8 cellular contexts compared by ENCODE assay signal in genomic region chr3:197256836-197257444, GRCh38. TPM values are rescaled to one million over a fixed set of nuclear protein-coding genes. Genes with fewer than 3 reads are reported as not detected.
DNase-seq lines count a peak whose midpoint lies in the region; ATAC-seq and TF ChIP-seq lines count a peak whose summit lies in the region.

No MANE protein-coding gene starts in this region.

- H3K27ac ChIP-seq in H9 (ENCODE audit: insufficient read length, low read depth, low read length): no peak overlapping the region
- H3K27ac ChIP-seq in OCI-LY1 (ENCODE audit: low read depth, low read length, poor library complexity, severe bottlenecking): peak overlapping the region; percentile 3
- no peak overlapping the region for H3K27ac ChIP-seq in brain microvascular endothelial cell
- H3K27ac ChIP-seq in lower lobe of right lung: no peak overlapping the region
- H3K27ac ChIP-seq in vagina: no peak overlapping the region

- no peak overlapping the region for H3K18ac ChIP-seq in H9 (ENCODE audit: insufficient read length, low read depth, low read length)

- no CpG with 5 or more reads among the region's 3 CpGs for WGBS in H9 (ENCODE audit: extremely low coverage, insufficient read length, low lambda C conversion rate)

- no peak overlapping the region for H2BK5ac ChIP-seq in H9 (ENCODE audit: insufficient read length, low read length)

- H4K20me1 ChIP-seq in H9 (ENCODE audit: control insufficient read depth, insufficient read depth, insufficient read length): no peaks in the 10 kb centered on the region
- H4K20me1 ChIP-seq in OCI-LY1 (ENCODE audit: insufficient read depth, low read length): peaks cover 7% of the 10 kb centered on the region; the same call in 1 of the 2 replicates

- TF ChIP-seq CTCF in H9 (conservative IDR thresholded peaks at IDR 0.05) (peak; percentile 84), OCI-LY1 (IDR thresholded peaks at IDR 0.05; ENCODE audit: low read length) (peak; percentile 88), brain microvascular endothelial cell (IDR thresholded peaks at IDR 0.05; ENCODE audit: low read depth, low read length, missing control alignments) (peak; percentile 48), lower lobe of right lung (IDR thresholded peaks at IDR 0.05) (peak; percentile 68), vagina (IDR thresholded peaks at IDR 0.05) (peak; percentile 35 to 65 (median 45))

- no peak overlapping the region for H2BK120ac ChIP-seq in H9 (ENCODE audit: low read depth, low read length, poor library complexity, severe bottlenecking)

- H2BK20ac ChIP-seq in H9 (ENCODE audit: low read depth, low read length, poor library complexity, severe bottlenecking): no peak overlapping the region

- no peaks in the 10 kb centered on the region for H3K27me3 Mint-ChIP-seq in H9 (ENCODE audit: low read depth)

- no peak overlapping the region for H2BK12ac ChIP-seq in H9 (ENCODE audit: insufficient read length, low read depth, low read length)

- in situ Hi-C loops in brain microvascular endothelial cell (cut with HindIII; ENCODE audit: low pct_ligation_motif_present, low sequenced_read_pairs): no loop called here

- no peak overlapping the region for H3K4me3 Mint-ChIP-seq in H9

- no peak overlapping the region for H3K4me2 ChIP-seq in H9 (ENCODE audit: insufficient read depth, insufficient read length, low read length)
- no peak overlapping the region for H3K4me2 ChIP-seq in OCI-LY1 (ENCODE audit: low read length)

- H4K5ac ChIP-seq in H9 (ENCODE audit: insufficient read length, low read depth, low read length): no peak overlapping the region

- H3K79me1 ChIP-seq in H9 (ENCODE audit: insufficient read depth, low read depth, low read length, poor library complexity, severe bottlenecking): peaks cover 11% of the 10 kb centered on the region

- H3K4me3 ChIP-seq in OCI-LY1 (ENCODE audit: low read depth, low read length, poor library complexity, severe bottlenecking) (no peak overlapping the region), brain microvascular endothelial cell (ENCODE audit: low read depth, low read length) (no peak overlapping the region), lower lobe of right lung (no peak overlapping the region), vagina (no peak overlapping the region)

- no peak overlapping the region for H4K8ac ChIP-seq in H9 (replicated peaks; ENCODE audit: insufficient read length, low read depth, low read length)

- H3K9ac ChIP-seq in H9 (ENCODE audit: extremely low read depth, insufficient read length, low read length) (no peak overlapping the region), OCI-LY1 (ENCODE audit: low read length) (no peak overlapping the region)

- H3K79me2 ChIP-seq in H9 (ENCODE audit: insufficient read depth, low read length) (peaks cover 6% of the 10 kb centered on the region; the same call in 1 of the 2 replicates), OCI-LY1 (ENCODE audit: insufficient read depth, low read length) (peaks cover 58% of the 10 kb centered on the region)

- no peaks in the 10 kb centered on the region for H3K9me2 ChIP-seq in OCI-LY1 (ENCODE audit: low read depth, low read length)

- peaks cover 4% of the 10 kb centered on the region; the same call in 1 of the 2 replicates for H3F3A ChIP-seq in OCI-LY1 (ENCODE audit: insufficient read depth, low read length)

- no peaks in the 10 kb centered on the region; the same call in 1 of the 2 replicates for H3K4me1 ChIP-seq in H9 (ENCODE audit: insufficient read depth, low read length)
- peaks cover 46% of the 10 kb centered on the region for H3K4me1 ChIP-seq in OCI-LY1 (ENCODE audit: insufficient read depth, low read length, severe bottlenecking)
- peaks cover 10% of the 10 kb centered on the region for H3K4me1 ChIP-seq in lower lobe of right lung
- H3K4me1 ChIP-seq in vagina: peaks cover 8% of the 10 kb centered on the region

- intact Hi-C loops in lower lobe of right lung (cut with DNase I) (loop anchor here (10.0 kb wide), 1 partner anchor 248 kb away; no protein-coding TSS in a partner anchor), vagina (cut with DNase I) (loop anchor here (5.0 kb wide), 1 partner anchor 255 kb away; no protein-coding TSS in a partner anchor)

- H3K36me3 Mint-ChIP-seq in H9 (ENCODE audit: insufficient read depth in 1 of 3, low read depth in 3 of 3): peaks cover 7 to 15% (median 8%) of the 10 kb centered on the region in 3 experiments; a peak in 6 of 7 replicates

- no peak overlapping the region for H2AK5ac ChIP-seq in H9 (ENCODE audit: insufficient read length, low read length)

- TF ChIP-seq POLR2A in vagina (IDR thresholded peaks at IDR 0.05): no peak

- no peak overlapping the region for H3K4ac ChIP-seq in H9 (ENCODE audit: low read depth, low read length)

- H3K4me1 Mint-ChIP-seq in H9: peaks cover 16 to 17% of the 10 kb centered on the region in 2 experiments

- H3K14ac ChIP-seq in H9 (ENCODE audit: insufficient read depth, low read length): no peak overlapping the region

- H2BK15ac ChIP-seq in H9 (ENCODE audit: low read depth, low read length): no peak overlapping the region

- peak; percentile 27 for DNase-seq in COLO829 (ENCODE audit: low spot score)
- no peak for DNase-seq in H9
- DNase-seq in brain microvascular endothelial cell: peak; percentile 45
- no peak for DNase-seq in lower lobe of right lung
- DNase-seq in vagina (ENCODE audit: extremely low spot score in 2 of 2): no peak
- DNase-seq in ureter (ENCODE audit: low spot score): no peak

- H3K23me2 ChIP-seq in H9 (ENCODE audit: insufficient read length, low read depth, low read length, poor library complexity, severe bottlenecking): no peaks in the 10 kb centered on the region

- ATAC-seq in lower lobe of right lung: no peak
- no peak for ATAC-seq in HG03175 (IDR thresholded peaks at IDR 0.05; ENCODE audit: unreplicated experiment)

- H2AFZ ChIP-seq in H9 (ENCODE audit: low read length): no peak overlapping the region
- no peak overlapping the region for H2AFZ ChIP-seq in OCI-LY1 (ENCODE audit: low read length)

- no peak overlapping the region for H4K91ac ChIP-seq in H9 (ENCODE audit: insufficient read length, low read depth, low read length)

- no peaks in the 10 kb centered on the region for H3K9me3 ChIP-seq in H9 (ENCODE audit: control insufficient read depth, low read depth, low read length)
- H3K9me3 ChIP-seq in OCI-LY1 (ENCODE audit: low read length): no peaks in the 10 kb centered on the region
- no peaks in the 10 kb centered on the region for H3K9me3 ChIP-seq in lower lobe of right lung
- no peaks in the 10 kb centered on the region for H3K9me3 ChIP-seq in vagina

- no peak overlapping the region for H3K23ac ChIP-seq in H9 (ENCODE audit: insufficient read length, low read depth, low read length)

- H3K27me3 ChIP-seq in H9 (ENCODE audit: insufficient read depth, low read length) (no peaks in the 10 kb centered on the region), OCI-LY1 (ENCODE audit: insufficient read depth, low read length) (no peaks in the 10 kb centered on the region), brain microvascular endothelial cell (replicated peaks) (no peaks in the 10 kb centered on the region), lower lobe of right lung (ENCODE audit: low read depth) (no peaks in the 10 kb centered on the region), vagina (no peaks in the 10 kb centered on the region)

- H3K27ac Mint-ChIP-seq in H9: peak overlapping the region in 1 of 3 experiments; percentile 89; a peak in 1 of 7 replicates

- H3K36me3 ChIP-seq in OCI-LY1 (ENCODE audit: insufficient read depth, low read length): peaks cover 14% of the 10 kb centered on the region
- peaks cover 17% of the 10 kb centered on the region for H3K36me3 ChIP-seq in brain microvascular endothelial cell (replicated peaks)
- no peaks in the 10 kb centered on the region for H3K36me3 ChIP-seq in lower lobe of right lung
- H3K36me3 ChIP-seq in vagina: no peaks in the 10 kb centered on the region

- no peak overlapping the region for H3K56ac ChIP-seq in H9 (ENCODE audit: insufficient read length, low read depth, low read length)

- peaks cover 0 to 5% of the 10 kb centered on the region in 2 experiments; a peak in 1 of 5 replicates for H3K9me3 Mint-ChIP-seq in H9

- no peak overlapping the region for H3T11ph ChIP-seq in H9 (ENCODE audit: low read length)

RNA-seq across cellular contexts. Expression of gene DLG1, which starts 41.5 kb away (rescaled TPM):
- total RNA-seq in H9 (2021) (84.1 and 86.2 TPM in 2 replicates), lower lobe of right lung (80.2 TPM), vagina (115 TPM), ureter (148 TPM)

Comparison
In these comparisons a context has a peak if more than half of its experiments do, and no peak if none do; other contexts are left out.
1. DNase-seq: peak in COLO829 (single experiment) and brain microvascular endothelial cell (single experiment); none in H9 (single experiment), lower lobe of right lung (single experiment), vagina (0 of 2) and ureter (single experiment).
2. Peak in every context shown above with its lines, with median percentiles within 50 percentile points of each other: CTCF ChIP-seq.